ENCODE assay signal across 8 cellular contexts in genomic region chr3:8501388-8502131, GRCh38. TPM values are rescaled to one million over a fixed set of nuclear protein-coding genes. Genes with fewer than 3 reads are reported as not detected.
DNase-seq lines count a peak whose midpoint lies in the region; ATAC-seq and TF ChIP-seq lines count a peak whose summit lies in the region.

A gene with protein sequence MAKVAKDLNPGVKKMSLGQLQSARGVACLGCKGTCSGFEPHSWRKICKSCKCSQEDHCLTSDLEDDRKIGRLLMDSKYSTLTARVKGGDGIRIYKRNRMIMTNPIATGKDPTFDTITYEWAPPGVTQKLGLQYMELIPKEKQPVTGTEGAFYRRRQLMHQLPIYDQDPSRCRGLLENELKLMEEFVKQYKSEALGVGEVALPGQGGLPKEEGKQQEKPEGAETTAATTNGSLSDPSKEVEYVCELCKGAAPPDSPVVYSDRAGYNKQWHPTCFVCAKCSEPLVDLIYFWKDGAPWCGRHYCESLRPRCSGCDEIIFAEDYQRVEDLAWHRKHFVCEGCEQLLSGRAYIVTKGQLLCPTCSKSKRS (plus strand): TSS chr3:8501823. CDS start chr3:8501939, 116 bp downstream.

- H3K4me3 Mint-ChIP-seq in activated CD4-positive, alpha-beta memory T cell treated with anti-CD3 and anti-CD28 coated beads for 36 hours = peak within 1 kb of the TSS; percentile 73

- peaks cover 20% of the 10 kb centered on the region for H3K4me1 Mint-ChIP-seq in activated CD4-positive, alpha-beta memory T cell treated with anti-CD3 and anti-CD28 coated beads for 36 hours (ENCODE audit: low read depth)

- peak in 1 of 2 donors; percentile 33 for TF ChIP-seq CTCF in left lung (IDR thresholded peaks at IDR 0.05)

- no peak within 1 kb of the TSS for H3K27ac Mint-ChIP-seq in activated CD4-positive, alpha-beta memory T cell treated with anti-CD3 and anti-CD28 coated beads for 36 hours

- no peaks in the 10 kb centered on the region for H3K36me3 Mint-ChIP-seq in activated CD4-positive, alpha-beta memory T cell treated with anti-CD3 and anti-CD28 coated beads for 36 hours

- H3K4me1 ChIP-seq in left lung = peaks cover 21 to 31% of the 10 kb centered on the region in 2 donors

- ATAC-seq in HG03159 (IDR thresholded peaks at IDR 0.05; ENCODE audit: unreplicated experiment) = peak; percentile 97
- ATAC-seq in left lung = peak; percentile 96

- in situ Hi-C loops in GM18951 (cut with MboI; ENCODE audit: low sequenced_read_pairs, unreplicated experiment) = no loop called here

- TF ChIP-seq POLR2A in GM18951 (IDR thresholded peaks at IDR 0.05; ENCODE audit: extremely low read depth, insufficient read depth, insufficient read length) = peak; percentile 32

- H3K27me3 ChIP-seq in left lung = peaks cover 0 to 10% of the 10 kb centered on the region in 2 donors

- H3K27ac ChIP-seq in left lung = peak within 1 kb of the TSS; percentile 84 to 94

- intact Hi-C loops in activated CD4-positive, alpha-beta memory T cell treated with anti-CD3 and anti-CD28 coated beads for 36 hours (cut with micrococcal nuclease) = loop anchor here (2.0 to 5.0 kb wide), 3 partner anchors 23 to 145 kb away; no protein-coding TSS in a partner anchor
- intact Hi-C loops in left lung (cut with DNase I) = no loop called here

- POLR2A ChIA-PET in activated CD4-positive, alpha-beta memory T cell treated with anti-CD3 and anti-CD28 coated beads for 36 hours (lab: Charles Lee) = no interaction called here

- DNase-seq in AG08395 (ENCODE audit: low spot score) = peak; percentile 95
- DNase-seq in NCI-H510A treated with DMSO at 0.1 percent for 48 hours (lab: John Stamatoyannopoulos, UW) = peak; percentile 86
- peak; percentile 90 for DNase-seq in activated CD4-positive, alpha-beta memory T cell treated with anti-CD3 and anti-CD28 coated beads for 36 hours
- DNase-seq in dermis microvascular lymphatic vessel endothelial cell (ENCODE audit: low read depth in 2 of 2) = peak; percentile 92 to 98
- peak; percentile 95 to 96 for DNase-seq in left lung
- peak; percentile 72 for DNase-seq in stimulated activated CD4-positive, alpha-beta T cell treated with anti-CD3 and anti-CD28 coated beads, Interleukin-2, amount 100 ng/mL, for 4 hours (ENCODE audit: low read depth)

- H3K36me3 ChIP-seq in left lung = no peaks in the 10 kb centered on the region

- no peaks in the 10 kb centered on the region for H3K9me3 ChIP-seq in left lung

- H3K9me3 Mint-ChIP-seq in activated CD4-positive, alpha-beta memory T cell treated with anti-CD3 and anti-CD28 coated beads for 36 hours = no peaks in the 10 kb centered on the region

- H3K4me3 ChIP-seq in left lung = peak within 1 kb of the TSS; percentile 46

- CTCF ChIA-PET in activated CD4-positive, alpha-beta memory T cell treated with anti-CD3 and anti-CD28 coated beads for 36 hours (lab: Charles Lee) = interaction anchor here (1.1 to 1.5 kb wide), 2 partner anchors 84 to 121 kb away, joined by 3 to 4 read pairs; no protein-coding TSS in a partner anchor

- peaks cover 6% of the 10 kb centered on the region for H3K27me3 Mint-ChIP-seq in activated CD4-positive, alpha-beta memory T cell treated with anti-CD3 and anti-CD28 coated beads for 36 hours

RNA-seq across cellular contexts. Expression of the gene that starts here (rescaled TPM):
- 1 to 10 TPM; 3.5 to 3.8 TPM for total RNA-seq in activated CD4-positive, alpha-beta memory T cell treated with anti-CD3 and anti-CD28 coated beads for 36 hours
- total RNA-seq in dermis microvascular lymphatic vessel endothelial cell (17.3 and 28.8 TPM in 2 replicates), left lung (10 to 100 TPM; 69.6 to 84.8 TPM)

Comparison
In these comparisons a context has a peak if more than half of its experiments do, and no peak if none do; other contexts are left out.
1. Peak in every context shown above with its lines: DNase-seq, ATAC-seq, H3K4me3 ChIP-seq and H3K27ac ChIP-seq.